In the genomic region with DNA sequence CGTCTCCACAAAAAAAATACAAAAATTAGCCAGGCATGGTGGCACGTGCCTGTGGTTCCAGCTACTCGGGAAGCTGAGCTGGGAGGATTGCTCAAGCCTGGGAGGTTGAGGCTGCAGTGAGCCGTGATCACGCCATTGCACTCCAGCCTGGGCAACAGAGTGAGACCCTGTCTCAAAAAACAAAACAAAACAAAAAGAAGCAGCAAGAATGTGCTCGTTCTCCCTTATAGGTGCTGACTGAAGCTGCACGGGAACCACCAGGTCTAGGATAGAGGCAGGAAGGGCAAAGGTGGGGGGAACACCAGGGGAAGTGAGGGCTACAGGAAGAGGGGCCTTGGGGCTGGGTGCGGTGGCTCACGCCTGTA, we compare ENCODE assay signal across 20 cellular contexts. TPM values are rescaled to one million over a fixed set of nuclear protein-coding genes. Genes with fewer than 3 reads are reported as not detected.
"Had no signal": no experiment of that assay in that cellular context is flagged by ENCODE, and none has a peak within 500 bp of the region (broad histone marks: within the 10 kb centered on the region; RNA-seq: fewer than 3 reads in every experiment).

No MANE protein-coding gene starts in this region.

RNA-seq across cellular contexts. Expression of a gene that starts 24.4 kb away (rescaled TPM):
- total RNA-seq: activated CD4-positive, alpha-beta memory T cell treated with anti-CD3 and anti-CD28 coated beads for 36 hours; activated CD4-positive, alpha-beta T cell treated with anti-CD3 and anti-CD28 coated beads, Interleukin-2, amount 10 ng/mL, durations not matched to agents 24 days and 14 days; activated CD8-positive, alpha-beta memory T cell treated with anti-CD3 and anti-CD28 coated beads for 36 hours; activated CD8-positive, alpha-beta T cell treated with anti-CD3 and anti-CD28 coated beads for 36 hours; activated naive CD4-positive, alpha-beta T cell treated with anti-CD3 and anti-CD28 coated beads for 36 hours; activated naive CD4-positive, alpha-beta T cell treated with anti-CD3 and anti-CD28 coated beads, Interleukin-2, amount 50 U/mL, for 72 hours; activated naive CD8-positive, alpha-beta T cell treated with anti-CD3 and anti-CD28 coated beads for 36 hours; activated T-cell treated with anti-CD3 and anti-CD28 coated beads, Interleukin-2, amount 50 U/mL, for 4 hours; activated T-cell treated with anti-CD3 and anti-CD28 coated beads, Interleukin-2, amount 50 U/mL, for 72 hours; activated T-helper 1 cell treated with anti-CD3 and anti-CD28 coated beads, Interleukin-12 subunit alpha, Interleukin-12 subunit beta, Interleukin-2, Interleukin-4 antibody, amounts not matched to agents 30 ng/mL and 10 ng/mL and 1 ng/mL, durations not matched to agents 14 hours and 24 hours and 36 hours; activated T-helper 17 cell treated with anti-CD3 and anti-CD28 coated beads, Interleukin-2, amount 50 U/mL, for 72 hours; adrenal gland; aorta; astrocyte; body of pancreas; breast epithelium; cerebellum; T-cell; T-helper 1 cell treated with Interleukin-12 subunit alpha and Interleukin-12 subunit beta and Interleukin-4 antibody, amounts not matched to agents 30 ng/mL and 1 ng/mL, for 36 hours; T-helper 2 cell treated with Interferon-gamma antibody and Interleukin-4, amounts not matched to agents 100 ng/mL and 5 ng/mL, for 36 hours had no signal
- polyA plus RNA-seq: aorta had no signal
